8 cellular contexts compared by ENCODE assay signal in genomic region chr17:7217113-7217987, GRCh38. TPM values are rescaled to one million over a fixed set of nuclear protein-coding genes. Genes with fewer than 3 reads are reported as not detected.
DNase-seq lines count a peak whose midpoint lies in the region; ATAC-seq and TF ChIP-seq lines count a peak whose summit lies in the region.

No MANE protein-coding gene starts in this region.

- H3K27ac ChIP-seq in Karpas-422 (ENCODE audit: low read length): peak overlapping the region; percentile 87
- H3K27ac ChIP-seq in ovary: peak overlapping the region; percentile 26 to 87

- H3K36me3 ChIP-seq in Karpas-422 (ENCODE audit: insufficient read depth, low read length) (no peaks in the 10 kb centered on the region), ovary (no peaks in the 10 kb centered on the region)

- H3K4me1 ChIP-seq in Karpas-422 (ENCODE audit: low read length) (peaks cover 78% of the 10 kb centered on the region), ovary (ENCODE audit: insufficient read depth) (peaks cover 19% of the 10 kb centered on the region)

- intact Hi-C loops in activated CD8-positive, alpha-beta T cell treated with anti-CD3 and anti-CD28 coated beads for 36 hours (cut with micrococcal nuclease): no loop called here
- intact Hi-C loops in ovary (cut with DNase I): no loop called here

- DNase-seq in DMS114 treated with DMSO at 0.1 percent for 48 hours (lab: John Stamatoyannopoulos, UW; ENCODE audit: unreplicated experiment) (peak; percentile 80), Karpas-422 (peak; percentile 90), fibroblast of the conjunctiva (ENCODE audit: low read depth) (peak; percentile 72), ovary (peak in 4 of 5 donors; percentile 74 to 82 (median 76)), inferior parietal cortex (ENCODE audit: extremely low spot score) (no peak), left lobe of liver (ENCODE audit: low spot score) (no peak)
- peak; percentile 38 for DNase-seq in activated CD8-positive, alpha-beta T cell treated with anti-CD3 and anti-CD28 coated beads for 36 hours

- H3K4me2 ChIP-seq in Karpas-422 (ENCODE audit: low read depth, low read length, poor library complexity, severe bottlenecking): peak overlapping the region; percentile 99

- no peaks in the 10 kb centered on the region for H3K9me3 Mint-ChIP-seq in activated CD8-positive, alpha-beta T cell treated with anti-CD3 and anti-CD28 coated beads for 36 hours

- H3K27me3 ChIP-seq in Karpas-422 (ENCODE audit: low read length): no peaks in the 10 kb centered on the region
- H3K27me3 ChIP-seq in ovary: no peaks in the 10 kb centered on the region

- H3K27me3 Mint-ChIP-seq in activated CD8-positive, alpha-beta T cell treated with anti-CD3 and anti-CD28 coated beads for 36 hours: peaks cover under 1% of the 10 kb centered on the region

- TF ChIP-seq CTCF in activated CD8-positive, alpha-beta T cell treated with anti-CD3 and anti-CD28 coated beads for 36 hours (IDR thresholded peaks at IDR 0.05): no peak
- no peak for TF ChIP-seq CTCF in ovary (IDR thresholded peaks at IDR 0.05)

- H3K4me3 ChIP-seq in Karpas-422 (ENCODE audit: low read length): peak overlapping the region; percentile 91
- H3K4me3 ChIP-seq in ovary: peak overlapping the region; percentile 46

- CTCF ChIA-PET in activated CD8-positive, alpha-beta T cell treated with anti-CD3 and anti-CD28 coated beads for 36 hours (lab: Charles Lee): no interaction called here

- peak overlapping the region; percentile 60 for H3K4me3 Mint-ChIP-seq in activated CD8-positive, alpha-beta T cell treated with anti-CD3 and anti-CD28 coated beads for 36 hours

- H3K79me2 ChIP-seq in Karpas-422 (ENCODE audit: low read length): peaks cover 46% of the 10 kb centered on the region

- H4K20me1 ChIP-seq in Karpas-422 (ENCODE audit: insufficient read depth, low read depth, low read length): peaks cover 19% of the 10 kb centered on the region; the same call in 1 of the 2 replicates

- no peak for TF ChIP-seq POLR2A in ovary (IDR thresholded peaks at IDR 0.05)

- no peak for ATAC-seq in activated CD8-positive, alpha-beta T cell treated with anti-CD3 and anti-CD28 coated beads for 36 hours
- ATAC-seq in GM21786 (IDR thresholded peaks at IDR 0.05; ENCODE audit: unreplicated experiment) (no peak), left lobe of liver (no peak)

- WGBS in ovary, 3 donors: 2 to 3% (median 2%) methylated on average over 28 to 32 of the region's 32 CpGs

- H3K36me3 Mint-ChIP-seq in activated CD8-positive, alpha-beta T cell treated with anti-CD3 and anti-CD28 coated beads for 36 hours (ENCODE audit: low read depth): peaks cover 15% of the 10 kb centered on the region

- no peaks in the 10 kb centered on the region for H3K9me2 ChIP-seq in Karpas-422 (replicated peaks; ENCODE audit: insufficient read depth, low read length)

- no peak for TF ChIP-seq EP300 in ovary (IDR thresholded peaks at IDR 0.05)

- peak overlapping the region; percentile 83 for H3K9ac ChIP-seq in Karpas-422 (ENCODE audit: low read length)

- peak overlapping the region; percentile 72 for H3K27ac Mint-ChIP-seq in activated CD8-positive, alpha-beta T cell treated with anti-CD3 and anti-CD28 coated beads for 36 hours

- POLR2A ChIA-PET in activated CD8-positive, alpha-beta T cell treated with anti-CD3 and anti-CD28 coated beads for 36 hours (lab: Charles Lee): interaction anchor here (1.0 to 13.2 kb wide), 2 partner anchors 20 to 172 kb away, joined by 3 to 261 read pairs; partner anchors contain the start of genes DVL2, GABARAP and PHF23

- peaks cover 72% of the 10 kb centered on the region for H3K4me1 Mint-ChIP-seq in activated CD8-positive, alpha-beta T cell treated with anti-CD3 and anti-CD28 coated beads for 36 hours (ENCODE audit: low read depth)

- no peaks in the 10 kb centered on the region for H3K9me3 ChIP-seq in Karpas-422 (ENCODE audit: low read length)
- H3K9me3 ChIP-seq in ovary: no peaks in the 10 kb centered on the region

- H2AFZ ChIP-seq in Karpas-422 (ENCODE audit: low read length): no peak overlapping the region

RNA-seq across cellular contexts. Expression of gene DLG4, which starts 2.3 kb away (rescaled TPM):
- 8.5 and 24.1 TPM in 2 replicates for total RNA-seq in Karpas-422 (2014; rRNA removed; shearing (Covaris generic); ENCODE audit: low replicate concordance)
- 1 to 10 TPM; 9.5 to 9.7 TPM for total RNA-seq in activated CD8-positive, alpha-beta T cell treated with anti-CD3 and anti-CD28 coated beads for 36 hours
- total RNA-seq in ovary (10 to 100 TPM; 11.0 to 67.7 (median 34.5) TPM), left lobe of liver (5.5 TPM)
- 10 to 100 TPM; 25.1 to 27.8 TPM for polyA plus RNA-seq in ovary

RNA-seq across cellular contexts. Expression of gene ACADVL, which starts 2.4 kb away (rescaled TPM):
- total RNA-seq in Karpas-422 (2014; rRNA removed; shearing (Covaris generic); ENCODE audit: low replicate concordance): 245 and 371 TPM in 2 replicates
- total RNA-seq in activated CD8-positive, alpha-beta T cell treated with anti-CD3 and anti-CD28 coated beads for 36 hours: 100 to 1,000 TPM; 288 to 291 TPM
- total RNA-seq in ovary: 100 to 1,000 TPM; 303 to 638 (median 374) TPM
- polyA plus RNA-seq in ovary: 100 to 1,000 TPM; 277 to 381 TPM
- 1,044 TPM for total RNA-seq in left lobe of liver

RNA-seq across cellular contexts. Expression of gene DVL2, which starts 17.0 kb away (rescaled TPM):
- 75.2 and 117 TPM in 2 replicates for total RNA-seq in Karpas-422 (2014; rRNA removed; shearing (Covaris generic); ENCODE audit: low replicate concordance)
- 10 to 100 TPM; 50.0 to 53.6 TPM for total RNA-seq in activated CD8-positive, alpha-beta T cell treated with anti-CD3 and anti-CD28 coated beads for 36 hours
- 10 to 100 TPM; 36.9 to 80.6 (median 61.3) TPM for total RNA-seq in ovary
- 10 to 100 TPM in 1 of 2 donors, 1 to 10 TPM in 1; 8.2 to 49.0 TPM for polyA plus RNA-seq in ovary
- total RNA-seq in left lobe of liver: 10.0 TPM

RNA-seq across cellular contexts. Expression of gene PHF23, which starts 21.9 kb away (rescaled TPM):
- total RNA-seq in Karpas-422 (2014; rRNA removed; shearing (Covaris generic); ENCODE audit: low replicate concordance): 36.7 and 69.3 TPM in 2 replicates
- 10 to 100 TPM; 17.8 to 24.4 TPM for total RNA-seq in activated CD8-positive, alpha-beta T cell treated with anti-CD3 and anti-CD28 coated beads for 36 hours
- 10 to 100 TPM; 19.4 to 57.7 (median 41.0) TPM for total RNA-seq in ovary
- 10 to 100 TPM; 23.3 to 42.5 TPM for polyA plus RNA-seq in ovary
- total RNA-seq in left lobe of liver: 16.5 TPM

RNA-seq across cellular contexts. Expression of gene GABARAP, which starts 24.9 kb away (rescaled TPM):
- total RNA-seq in Karpas-422 (2014; rRNA removed; shearing (Covaris generic); ENCODE audit: low replicate concordance): 218 and 301 TPM in 2 replicates
- 100 to 1,000 TPM; 104 to 118 TPM for total RNA-seq in activated CD8-positive, alpha-beta T cell treated with anti-CD3 and anti-CD28 coated beads for 36 hours
- total RNA-seq in ovary (1,000 to 10,000 TPM in 1 of 7 donors, 100 to 1,000 TPM in 6; 526 to 1,303 (median 619) TPM), left lobe of liver (235 TPM)
- polyA plus RNA-seq in ovary: 1,000 to 10,000 TPM in 1 of 2 donors, 100 to 1,000 TPM in 1; 763 to 1,518 TPM

Comparison
In these comparisons a context has a peak if more than half of its experiments do, and no peak if none do; other contexts are left out.
1. DNase-seq: peak in DMS114 treated with DMSO at 0.1 percent for 48 hours (single experiment), Karpas-422 (single experiment), activated CD8-positive, alpha-beta T cell treated with anti-CD3 and anti-CD28 coated beads for 36 hours (single experiment), fibroblast of the conjunctiva (single experiment) and ovary (4 of 5); none in inferior parietal cortex (single experiment) and left lobe of liver (single experiment).